ENCODE assay signal across 8 cellular contexts in genomic region chr14:68787235-68787727, GRCh38. TPM values are rescaled to one million over a fixed set of nuclear protein-coding genes. Genes with fewer than 3 reads are reported as not detected.
DNase-seq lines count a peak whose midpoint lies in the region; ATAC-seq and TF ChIP-seq lines count a peak whose summit lies in the region.

No MANE protein-coding gene starts in this region.

- peak overlapping the region; percentile 86 for H3K27ac Mint-ChIP-seq in activated CD4-positive, alpha-beta T cell treated with anti-CD3 and anti-CD28 coated beads for 36 hours

- H3K9me3 Mint-ChIP-seq in activated CD4-positive, alpha-beta T cell treated with anti-CD3 and anti-CD28 coated beads for 36 hours (ENCODE audit: low read depth) = peaks cover 2% of the 10 kb centered on the region

- H3K4me3 ChIP-seq in ovary (peak overlapping the region; percentile 85), brain microvascular endothelial cell (ENCODE audit: low read depth, low read length) (no peak overlapping the region)

- TF ChIP-seq EP300 in ovary (IDR thresholded peaks at IDR 0.05) = no peak

- 35 to 52% (median 40%) methylated on average over 11 of the region's 11 CpGs for WGBS in ovary, 3 donors

- H3K4me1 ChIP-seq in ovary (ENCODE audit: insufficient read depth) = peaks cover 15% of the 10 kb centered on the region

- intact Hi-C loops in activated CD4-positive, alpha-beta T cell treated with anti-CD3 and anti-CD28 coated beads for 36 hours (cut with DNase I, micrococcal nuclease) = loop anchor here (2.0 to 5.0 kb wide), 5 partner anchors 55 to 420 kb away; no protein-coding TSS in a partner anchor
- intact Hi-C loops in ovary (cut with DNase I) = loop anchor here (5.0 to 10.0 kb wide), 7 partner anchors 102 to 542 kb away; no protein-coding TSS in a partner anchor

- no peaks in the 10 kb centered on the region for H3K9me3 ChIP-seq in ovary

- in situ Hi-C loops in brain microvascular endothelial cell (cut with HindIII; ENCODE audit: low pct_ligation_motif_present, low sequenced_read_pairs) = no loop called here

- POLR2A ChIA-PET in activated CD4-positive, alpha-beta T cell treated with anti-CD3 and anti-CD28 coated beads for 36 hours (lab: Charles Lee) = interaction anchor here (0.6 to 1.1 kb wide), 5 partner anchors 10 to 383 kb away, joined by 3 to 5 read pairs (median 3); no protein-coding TSS in a partner anchor

- peaks cover 66% of the 10 kb centered on the region for H3K4me1 Mint-ChIP-seq in activated CD4-positive, alpha-beta T cell treated with anti-CD3 and anti-CD28 coated beads for 36 hours

- H3K36me3 ChIP-seq in ovary (no peaks in the 10 kb centered on the region), brain microvascular endothelial cell (replicated peaks) (peaks cover 34% of the 10 kb centered on the region)

- CTCF ChIA-PET in activated CD4-positive, alpha-beta T cell treated with anti-CD3 and anti-CD28 coated beads for 36 hours (lab: Charles Lee) = interaction anchor here (0.7 to 7.5 kb wide), 7 partner anchors 13 to 539 kb away, joined by 3 to 61 read pairs (median 16); no protein-coding TSS in a partner anchor

- no peaks in the 10 kb centered on the region for H3K27me3 Mint-ChIP-seq in activated CD4-positive, alpha-beta T cell treated with anti-CD3 and anti-CD28 coated beads for 36 hours

- H3K27me3 ChIP-seq in ovary (no peaks in the 10 kb centered on the region), brain microvascular endothelial cell (replicated peaks) (no peaks in the 10 kb centered on the region)

- H3K4me3 Mint-ChIP-seq in activated CD4-positive, alpha-beta T cell treated with anti-CD3 and anti-CD28 coated beads for 36 hours = peak overlapping the region; percentile 55

- peaks cover 53% of the 10 kb centered on the region for H3K36me3 Mint-ChIP-seq in activated CD4-positive, alpha-beta T cell treated with anti-CD3 and anti-CD28 coated beads for 36 hours (ENCODE audit: low read depth)

- peak; percentile 42 for DNase-seq in EL
- DNase-seq in activated CD4-positive, alpha-beta T cell treated with anti-CD3 and anti-CD28 coated beads for 36 hours = peak; percentile 65
- no peak for DNase-seq in erythroblast (lab: John Stamatoyannopoulos, UW)
- DNase-seq in ovary = peak in 4 of 5 donors; percentile 56 to 70 (median 60)
- DNase-seq in NCI-H1436 treated with DMSO at 0.1 percent for 48 hours (lab: John Stamatoyannopoulos, UW) = no peak
- no peak for DNase-seq in brain microvascular endothelial cell
- DNase-seq in dedifferentiated amniotic fluid mesenchymal stem cell (ENCODE audit: extremely low spot score) = no peak

- H3K27ac ChIP-seq in ovary (peak overlapping the region; percentile 52 to 100), brain microvascular endothelial cell (no peak overlapping the region)

- ATAC-seq in activated CD4-positive, alpha-beta T cell treated with anti-CD3 and anti-CD28 coated beads for 36 hours = no peak
- no peak for ATAC-seq in HG03135 (IDR thresholded peaks at IDR 0.05; ENCODE audit: unreplicated experiment)

- TF ChIP-seq CTCF in ovary (IDR thresholded peaks at IDR 0.05) = no peak
- TF ChIP-seq CTCF in brain microvascular endothelial cell (IDR thresholded peaks at IDR 0.05; ENCODE audit: low read depth, low read length, missing control alignments) = no peak

- TF ChIP-seq POLR2A in erythroblast (IDR thresholded peaks at IDR 0.05; ENCODE audit: low read length) = peak; percentile 40
- TF ChIP-seq POLR2A in ovary (IDR thresholded peaks at IDR 0.05) = peak; percentile 13

RNA-seq across cellular contexts. Expression of gene ZFP36L1, which starts 5.6 kb away (rescaled TPM):
- 10 to 100 TPM; 72.1 to 96.9 TPM for total RNA-seq in activated CD4-positive, alpha-beta T cell treated with anti-CD3 and anti-CD28 coated beads for 36 hours
- total RNA-seq in ovary = 1,000 to 10,000 TPM in 2 of 7 donors, 100 to 1,000 TPM in 5; 412 to 1,074 (median 693) TPM
- polyA plus RNA-seq in ovary = 100 to 1,000 TPM; 336 to 525 TPM

Comparison
In these comparisons a context has a peak if more than half of its experiments do, and no peak if none do; other contexts are left out.
1. DNase-seq: peak in EL (single experiment), activated CD4-positive, alpha-beta T cell treated with anti-CD3 and anti-CD28 coated beads for 36 hours (single experiment) and ovary (4 of 5); none in erythroblast (0 of 2), NCI-H1436 treated with DMSO at 0.1 percent for 48 hours (single experiment), brain microvascular endothelial cell (single experiment) and dedifferentiated amniotic fluid mesenchymal stem cell (single experiment).
2. RNA of gene ZFP36L1, which starts 5.6 kb away (total RNA-seq): 412 to 1,074 TPM in ovary; 72.1 to 96.9 TPM in activated CD4-positive, alpha-beta T cell treated with anti-CD3 and anti-CD28 coated beads for 36 hours; every median in the first group is over 4 times any median in the second.